In genomic region chr21:29851611-29852010, GRCh38 we compare ENCODE assay signal across 11 cellular contexts.
"Had no signal": no experiment of that assay in that cellular context is flagged by ENCODE, and none has a peak within 500 bp of the region (broad histone marks: within the 10 kb centered on the region; RNA-seq: fewer than 3 reads in every experiment).

No MANE protein-coding gene starts in this region.

- H3K4me3 Mint-ChIP-seq: GM23338, H9, HFFc6 had no signal

- H3K4me1 ChIP-seq: HAP-1 had no signal

- H3K4me3 ChIP-seq: GM23248, GM23338, HAP-1 had no signal

- H3K27ac ChIP-seq: GM23248 had no signal

- H3K4me2 ChIP-seq: GM23338 had no signal

- H3K27ac Mint-ChIP-seq: H9, HFFc6 had no signal

- H3K36me3 ChIP-seq: HAP-1 had no signal

- DNase-seq: GM23248, GOT3, H7, H9, HCEC 1CT, HFFc6 had no signal

- H3K9me3 Mint-ChIP-seq: GM23338, H9, HFFc6 had no signal

- H2AFZ ChIP-seq: GM23248, GM23338 had no signal

- H3K9ac ChIP-seq: GM23248 had no signal

- FAIRE-seq: H1, H54 had no signal

- H3K9me3 ChIP-seq: HAP-1 had no signal

- ATAC-seq: GM23338, HCT116 had no signal
